In genomic region chr3:47323431-47324277, GRCh38 we compare ENCODE assay signal across 9 cellular contexts. TPM values are rescaled to one million over a fixed set of nuclear protein-coding genes. Genes with fewer than 3 reads are reported as not detected.
DNase-seq lines count a peak whose midpoint lies in the region; ATAC-seq and TF ChIP-seq lines count a peak whose summit lies in the region.
"Had no signal": no experiment of that assay in that cellular context is flagged by ENCODE, and none has a peak within 500 bp of the region (broad histone marks: within the 10 kb centered on the region; RNA-seq: fewer than 3 reads in every experiment).

No MANE protein-coding gene starts in this region.

- H3K9me3 Mint-ChIP-seq in Calu3 (ENCODE audit: low read depth, unreplicated experiment) (no peaks in the 10 kb centered on the region), IgD-negative memory B cell (no peaks in the 10 kb centered on the region), nephron progenitor cell (no peaks in the 10 kb centered on the region)

- H3K27ac Mint-ChIP-seq in Calu3 (ENCODE audit: unreplicated experiment) (no peak overlapping the region), IgD-negative memory B cell (peak overlapping the region; percentile 14 to 51 (median 25)), nephron progenitor cell (peak overlapping the region; percentile 53)

- CTCF ChIA-PET in Calu3 (lab: Charles Lee): interaction anchor here (0.6 to 1.6 kb wide), 8 partner anchors 8 to 269 kb away, joined by 3 to 7 read pairs (median 4); partner anchors contain the start of gene SETD2

- H3K4me3 Mint-ChIP-seq in Calu3 (ENCODE audit: low read depth, unreplicated experiment) (no peak overlapping the region), IgD-negative memory B cell (no peak overlapping the region), nephron progenitor cell (no peak overlapping the region)

- no peak overlapping the region for H3K27ac ChIP-seq in brain microvascular endothelial cell
- peak overlapping the region in 1 of 4 donors; percentile 16 for H3K27ac ChIP-seq in gastroesophageal sphincter
- H3K27ac ChIP-seq in spleen: peak overlapping the region in 1 of 8 donors; percentile 45
- H3K27ac ChIP-seq: pancreas had no signal

- H3K4me1 Mint-ChIP-seq in Calu3 (ENCODE audit: low read depth, unreplicated experiment): peaks cover 13% of the 10 kb centered on the region
- peaks cover 0 to 6% (median 4%) of the 10 kb centered on the region in 3 donors for H3K4me1 Mint-ChIP-seq in IgD-negative memory B cell
- no peaks in the 10 kb centered on the region for H3K4me1 Mint-ChIP-seq in nephron progenitor cell

- TF ChIP-seq POLR2A in gastroesophageal sphincter (IDR thresholded peaks at IDR 0.05) (no peak), spleen (IDR thresholded peaks at IDR 0.05) (no peak)

- ATAC-seq in gastroesophageal sphincter: no peak
- no peak for ATAC-seq in HG02623 (IDR thresholded peaks at IDR 0.05; ENCODE audit: unreplicated experiment)

- H3K27me3 ChIP-seq in brain microvascular endothelial cell (replicated peaks) (no peaks in the 10 kb centered on the region), gastroesophageal sphincter (no peaks in the 10 kb centered on the region), spleen (replicated peaks in 1 of 7) (no peaks in the 10 kb centered on the region)
- H3K27me3 ChIP-seq: pancreas had no signal

- TF ChIP-seq CTCF in Calu3 (IDR thresholded peaks at IDR 0.05; ENCODE audit: unreplicated experiment): no peak
- TF ChIP-seq CTCF in brain microvascular endothelial cell (IDR thresholded peaks at IDR 0.05; ENCODE audit: low read depth, low read length, missing control alignments): no peak
- TF ChIP-seq CTCF in nephron progenitor cell (IDR thresholded peaks at IDR 0.05): no peak
- no peak for TF ChIP-seq CTCF in gastroesophageal sphincter (IDR thresholded peaks at IDR 0.05)
- TF ChIP-seq CTCF in spleen (IDR thresholded peaks at IDR 0.05 in 8 of 11, conservative IDR thresholded peaks at IDR 0.05 in 3 of 11): no peak

- no peak for TF ChIP-seq EP300 in gastroesophageal sphincter (IDR thresholded peaks at IDR 0.05)

- no peaks in the 10 kb centered on the region for H3K9me3 ChIP-seq in gastroesophageal sphincter
- H3K9me3 ChIP-seq in spleen: no peaks in the 10 kb centered on the region
- H3K9me3 ChIP-seq: pancreas had no signal

- DNase-seq in Calu3 (peak; percentile 6), brain microvascular endothelial cell (peak; percentile 28), nephron progenitor cell (no peak), spleen (no peak)
- no peak for DNase-seq in activated CD4-positive, alpha-beta T cell treated with anti-CD3 and anti-CD28 coated beads for 1 hour

- H3K36me3 Mint-ChIP-seq in Calu3 (ENCODE audit: insufficient read depth, unreplicated experiment): peaks cover 16% of the 10 kb centered on the region
- peaks cover 2% of the 10 kb centered on the region for H3K36me3 Mint-ChIP-seq in IgD-negative memory B cell
- peaks cover 43% of the 10 kb centered on the region for H3K36me3 Mint-ChIP-seq in nephron progenitor cell (ENCODE audit: low read depth)

- in situ Hi-C loops in brain microvascular endothelial cell (cut with HindIII; ENCODE audit: low pct_ligation_motif_present, low sequenced_read_pairs): no loop called here

- H3K4me1 ChIP-seq in gastroesophageal sphincter: peaks cover 0 to 13% (median 2%) of the 10 kb centered on the region in 3 donors
- H3K4me1 ChIP-seq in spleen: peaks cover 0 to 10% (median 2%) of the 10 kb centered on the region in 6 donors
- H3K4me1 ChIP-seq: pancreas had no signal

- H3K27me3 Mint-ChIP-seq in Calu3 (ENCODE audit: unreplicated experiment): no peaks in the 10 kb centered on the region
- no peaks in the 10 kb centered on the region for H3K27me3 Mint-ChIP-seq in IgD-negative memory B cell
- peaks cover 8% of the 10 kb centered on the region for H3K27me3 Mint-ChIP-seq in nephron progenitor cell (ENCODE audit: low read depth, poor library complexity)

- intact Hi-C loops in Calu3 (cut with micrococcal nuclease; ENCODE audit: unreplicated experiment) (loop anchor here (2.0 to 10.0 kb wide), 3 partner anchors 73 to 239 kb away; partner anchors contain the start of gene SETD2), spleen (cut with DNase I; ENCODE audit: low total_unique reads) (no loop called here)

- no TSS peak for BruUV-seq in Calu3 (replicated peaks; lab: Mats Ljungman, UMichigan)

- 64 to 84% methylated on average over 5 to 8 of the region's 8 CpGs for WGBS in gastroesophageal sphincter (ENCODE audit: low coverage in 1 of 2), 2 donors
- WGBS in spleen, 5 donors: 78 to 83% (median 80%) methylated on average over 8 of the region's 8 CpGs

- H3K36me3 ChIP-seq in brain microvascular endothelial cell (replicated peaks): peaks cover 17% of the 10 kb centered on the region
- peaks cover 0 to 87% of the 10 kb centered on the region in 2 donors for H3K36me3 ChIP-seq in gastroesophageal sphincter
- peaks cover 2 to 99% (median 63%) of the 10 kb centered on the region in 6 donors for H3K36me3 ChIP-seq in spleen

- H3K4me3 ChIP-seq in brain microvascular endothelial cell (ENCODE audit: low read depth, low read length) (no peak overlapping the region), gastroesophageal sphincter (no peak overlapping the region), spleen (no peak overlapping the region)
- H3K4me3 ChIP-seq: pancreas had no signal

RNA-seq across cellular contexts. Expression of gene KLHL18, which starts 40.9 kb away (rescaled TPM):
- total RNA-seq in Calu3 (2022) (24.8 and 33.3 TPM in 2 replicates), gastroesophageal sphincter (10 to 100 TPM; 11.6 to 23.3 (median 15.6) TPM), spleen (10 to 100 TPM; 22.0 to 44.6 (median 31.3) TPM)
- polyA plus RNA-seq in IgD-negative memory B cell (17.4 TPM), spleen (10 to 100 TPM; 19.2 to 28.3 (median 26.9) TPM)

RNA-seq across cellular contexts. Expression of gene KIF9, which starts 41.1 kb away (rescaled TPM):
- 8.9 and 10.0 TPM in 2 replicates for total RNA-seq in Calu3 (2022)
- polyA plus RNA-seq in IgD-negative memory B cell: 4.7 TPM
- 1 to 10 TPM; 1.7 to 8.6 (median 6.6) TPM for total RNA-seq in gastroesophageal sphincter
- total RNA-seq in spleen: 10 to 100 TPM in 2 of 7 donors, 1 to 10 TPM in 5; 3.9 to 15.8 (median 6.6) TPM
- polyA plus RNA-seq in spleen: 10 to 100 TPM in 1 of 3 donors, 1 to 10 TPM in 2; 3.8 to 12.3 (median 6.8) TPM

RNA-seq across cellular contexts. Expression of gene PTPN23, which starts 57.2 kb away (rescaled TPM):
- total RNA-seq in Calu3 (2022): 49.7 and 57.6 TPM in 2 replicates
- 5.0 TPM for polyA plus RNA-seq in IgD-negative memory B cell
- total RNA-seq in gastroesophageal sphincter: 10 to 100 TPM in 3 of 4 donors, 1 to 10 TPM in 1; 9.1 to 34.2 (median 19.5) TPM
- 100 to 1,000 TPM in 1 of 7 donors, 10 to 100 TPM in 6; 27.8 to 195 (median 49.8) TPM for total RNA-seq in spleen
- polyA plus RNA-seq in spleen: 10 to 100 TPM in 1 of 3 donors, 1 to 10 TPM in 2; 5.0 to 19.1 (median 8.0) TPM

Comparison
In these comparisons a context has a peak if more than half of its experiments do, and no peak if none do; other contexts are left out.
1. DNase-seq: peak in Calu3 (single experiment) and brain microvascular endothelial cell (single experiment); none in nephron progenitor cell (single experiment), spleen (single experiment) and activated CD4-positive, alpha-beta T cell treated with anti-CD3 and anti-CD28 coated beads for 1 hour (single experiment).